ENCODE assay signal across 8 cellular contexts in the genomic region with DNA sequence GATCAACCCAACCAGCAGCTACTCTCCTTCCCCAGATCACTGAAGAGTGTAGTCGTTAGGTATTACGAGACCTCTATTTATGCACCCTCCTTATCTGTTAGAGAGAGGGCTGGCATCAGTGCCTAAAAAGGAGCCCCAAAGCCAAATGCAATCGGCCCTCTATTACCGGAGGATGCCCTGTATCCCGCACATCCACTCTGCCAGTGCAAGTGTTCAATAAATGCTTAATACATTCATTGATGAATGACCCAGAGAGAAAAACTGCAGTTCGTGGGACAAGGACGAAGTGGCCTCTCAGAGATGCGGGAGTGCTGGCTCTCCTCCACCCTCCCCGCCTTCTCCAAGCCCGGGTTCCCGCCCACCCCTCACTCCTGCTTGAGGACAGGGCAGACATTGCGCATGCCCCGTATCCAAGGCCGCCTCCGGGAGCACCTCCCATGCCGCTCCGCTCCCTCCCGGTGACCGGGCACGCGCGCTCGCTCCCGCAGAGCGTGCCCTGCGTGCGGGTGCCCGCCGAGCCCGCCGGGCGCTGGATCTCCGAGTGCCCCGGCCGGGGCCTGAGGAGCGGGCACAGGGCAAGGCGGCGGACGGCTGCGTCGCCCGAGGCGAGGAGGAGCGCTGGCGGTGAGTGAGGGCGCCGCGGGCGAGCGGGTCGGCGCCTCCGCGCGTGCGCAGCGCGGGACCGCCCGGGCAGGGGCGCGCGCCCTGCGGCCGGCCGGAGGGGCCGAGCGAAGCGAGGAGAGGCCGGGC. TPM values are rescaled to one million over a fixed set of nuclear protein-coding genes. Genes with fewer than 3 reads are reported as not detected.
DNase-seq lines count a peak whose midpoint lies in the region; ATAC-seq and TF ChIP-seq lines count a peak whose summit lies in the region.

No MANE protein-coding gene starts in this region.

- no peak for TF ChIP-seq EP300 in Ishikawa (IDR thresholded peaks at IDR 0.05; ENCODE audit: borderline replicate concordance)

- peaks cover 12% of the 10 kb centered on the region for H3K4me1 ChIP-seq in Panc1 (ENCODE audit: control insufficient read depth, insufficient read depth, low read length)
- peaks cover 22% of the 10 kb centered on the region for H3K4me1 ChIP-seq in cardiac muscle cell (ENCODE audit: low read depth)

- peaks cover 6% of the 10 kb centered on the region for H3K27me3 ChIP-seq in CD4-positive, alpha-beta T cell (ENCODE audit: control insufficient read depth, insufficient read depth, low read length)
- H3K27me3 ChIP-seq in Panc1 (ENCODE audit: control insufficient read depth, insufficient read depth, low read length) (peaks cover 5% of the 10 kb centered on the region; the same call in 1 of the 2 replicates), cardiac muscle cell (no peaks in the 10 kb centered on the region)

- in situ Hi-C loops in Panc1 (cut with HindIII; ENCODE audit: low pct_unique_long_range_greater_than_20kb, low sequenced_read_pairs): no loop called here

- peaks cover 4% of the 10 kb centered on the region; the same call in 1 of the 2 replicates for H3K36me3 ChIP-seq in Panc1 (ENCODE audit: control insufficient read depth, insufficient read depth, low read length)
- no peaks in the 10 kb centered on the region for H3K36me3 ChIP-seq in cardiac muscle cell

- no peak for TF ChIP-seq RAD21 in Ishikawa (IDR thresholded peaks at IDR 0.05; ENCODE audit: low read depth)

- ATAC-seq in CD4-positive, alpha-beta T cell (ENCODE audit: poor library complexity): peak; percentile 54
- ATAC-seq in Panc1: peak; percentile 95

- no TSS peak for BruUV-seq in Panc1 (replicated peaks; lab: Mats Ljungman, UMichigan)

- H3K4me3 Mint-ChIP-seq in CD4-positive, alpha-beta T cell: peak overlapping the region; percentile 94
- peak overlapping the region; percentile 73 for H3K4me3 Mint-ChIP-seq in activated naive CD8-positive, alpha-beta T cell treated with anti-CD3 and anti-CD28 coated beads for 36 hours
- peak overlapping the region; percentile 87 for H3K4me3 Mint-ChIP-seq in type B pancreatic cell

- H3K27me3 Mint-ChIP-seq in CD4-positive, alpha-beta T cell: peaks cover 16% of the 10 kb centered on the region
- peaks cover 54% of the 10 kb centered on the region for H3K27me3 Mint-ChIP-seq in activated naive CD8-positive, alpha-beta T cell treated with anti-CD3 and anti-CD28 coated beads for 36 hours
- peaks cover 2% of the 10 kb centered on the region for H3K27me3 Mint-ChIP-seq in type B pancreatic cell

- peak in 7 of 10 experiments; percentile 4 to 52 (median 34) for DNase-seq in CD4-positive, alpha-beta T cell
- peak; percentile 82 for DNase-seq in GM20000 (ENCODE audit: low spot score)
- peak; percentile 61 for DNase-seq in Panc1 (ENCODE audit: low read depth, low spot score)
- peak; percentile 65 for DNase-seq in activated naive CD8-positive, alpha-beta T cell treated with anti-CD3 and anti-CD28 coated beads for 36 hours
- peak; percentile 94 to 95 for DNase-seq in cardiac muscle cell (ENCODE audit: low read depth in 1 of 2, low spot score in 1 of 2)
- peak; percentile 92 for DNase-seq in occipital lobe (lab: John Stamatoyannopoulos, UW)
- DNase-seq in type B pancreatic cell (ENCODE audit: extremely low spot score, unreplicated experiment): peak; percentile 94

- H3K27ac Mint-ChIP-seq in CD4-positive, alpha-beta T cell: peak overlapping the region; percentile 29
- no peak overlapping the region for H3K27ac Mint-ChIP-seq in activated naive CD8-positive, alpha-beta T cell treated with anti-CD3 and anti-CD28 coated beads for 36 hours
- peak overlapping the region; percentile 71 for H3K27ac Mint-ChIP-seq in type B pancreatic cell

- POLR2A ChIA-PET in CD4-positive, alpha-beta T cell (lab: Charles Lee): no interaction called here
- POLR2A ChIA-PET in Panc1 (lab: Charles Lee): interaction anchor here (0.6 kb wide), 1 partner anchor 120 kb away, joined by 9 read pairs; no protein-coding TSS in a partner anchor

- CTCF ChIA-PET in CD4-positive, alpha-beta T cell (lab: Charles Lee): no interaction called here
- CTCF ChIA-PET in Panc1 (lab: Charles Lee): no interaction called here

- no peak for TF ChIP-seq CTCF in CD4-positive, alpha-beta T cell (IDR thresholded peaks at IDR 0.05)
- no peak for TF ChIP-seq CTCF in GM20000 (IDR thresholded peaks at IDR 0.05; ENCODE audit: extremely low read depth, missing control alignments)
- no peak for TF ChIP-seq CTCF in Panc1 (IDR thresholded peaks at IDR 0.05)
- no peak for TF ChIP-seq CTCF in cardiac muscle cell (IDR thresholded peaks at IDR 0.05; ENCODE audit: low read depth, low read length)
- no peak for TF ChIP-seq CTCF in type B pancreatic cell (conservative IDR thresholded peaks at IDR 0.05)

- intact Hi-C loops in CD4-positive, alpha-beta T cell (cut with DNase I, micrococcal nuclease): loop anchor here in 1 of 2 experiments (10.0 kb wide), 2 partner anchors 1856 to 1894 kb away; a partner anchor contains a TSS
- intact Hi-C loops in Panc1 (cut with micrococcal nuclease; ENCODE audit: unreplicated experiment): no loop called here

- peak overlapping the region; percentile 66 to 80 for H3K4me3 ChIP-seq in Panc1 (ENCODE audit: low read depth in 2 of 2, low read length in 2 of 2)
- H3K4me3 ChIP-seq in cardiac muscle cell: peak overlapping the region; percentile 81

- no peaks in the 10 kb centered on the region for H3K9me3 Mint-ChIP-seq in CD4-positive, alpha-beta T cell
- no peaks in the 10 kb centered on the region for H3K9me3 Mint-ChIP-seq in activated naive CD8-positive, alpha-beta T cell treated with anti-CD3 and anti-CD28 coated beads for 36 hours
- H3K9me3 Mint-ChIP-seq in type B pancreatic cell: no peaks in the 10 kb centered on the region

- no peaks in the 10 kb centered on the region for H3K36me3 Mint-ChIP-seq in CD4-positive, alpha-beta T cell (ENCODE audit: low read depth)
- peaks cover 1% of the 10 kb centered on the region for H3K36me3 Mint-ChIP-seq in activated naive CD8-positive, alpha-beta T cell treated with anti-CD3 and anti-CD28 coated beads for 36 hours
- peaks cover 6% of the 10 kb centered on the region for H3K36me3 Mint-ChIP-seq in type B pancreatic cell

- no peak overlapping the region for H3K27ac ChIP-seq in CD4-positive, alpha-beta T cell (ENCODE audit: low read depth, low read length)
- peak overlapping the region; percentile 70 for H3K27ac ChIP-seq in Panc1 (ENCODE audit: low read length)
- H3K27ac ChIP-seq in cardiac muscle cell: peak overlapping the region; percentile 95

- H3K9me3 ChIP-seq in CD4-positive, alpha-beta T cell (ENCODE audit: control insufficient read depth, low read length): no peaks in the 10 kb centered on the region
- H3K9me3 ChIP-seq in Panc1 (ENCODE audit: control insufficient read depth, insufficient read depth, low read depth, low read length): no peaks in the 10 kb centered on the region
- no peaks in the 10 kb centered on the region for H3K9me3 ChIP-seq in cardiac muscle cell (ENCODE audit: low read depth)

- H3K4me1 Mint-ChIP-seq in CD4-positive, alpha-beta T cell (ENCODE audit: low read depth): peaks cover 25% of the 10 kb centered on the region
- peaks cover 13% of the 10 kb centered on the region for H3K4me1 Mint-ChIP-seq in activated naive CD8-positive, alpha-beta T cell treated with anti-CD3 and anti-CD28 coated beads for 36 hours
- H3K4me1 Mint-ChIP-seq in type B pancreatic cell (ENCODE audit: unreplicated experiment): peaks cover 23% of the 10 kb centered on the region

TF ChIP-seq in Ishikawa, 13 proteins besides CTCF, POLR2A, EP300 and RAD21:
- TF ChIP-seq TAF1 (IDR thresholded peaks at IDR 0.05; ENCODE audit: low read depth): peak; percentile 47; the same call in 1 of the 2 replicates
- TF ChIP-seq, protein P1, sequence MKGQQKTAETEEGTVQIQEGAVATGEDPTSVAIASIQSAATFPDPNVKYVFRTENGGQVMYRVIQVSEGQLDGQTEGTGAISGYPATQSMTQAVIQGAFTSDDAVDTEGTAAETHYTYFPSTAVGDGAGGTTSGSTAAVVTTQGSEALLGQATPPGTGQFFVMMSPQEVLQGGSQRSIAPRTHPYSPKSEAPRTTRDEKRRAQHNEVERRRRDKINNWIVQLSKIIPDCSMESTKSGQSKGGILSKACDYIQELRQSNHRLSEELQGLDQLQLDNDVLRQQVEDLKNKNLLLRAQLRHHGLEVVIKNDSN (IDR thresholded peaks at IDR 0.05): no peak; the same call in 1 of the 2 replicates

RNA-seq across cellular contexts. Expression of a gene that starts 27.2 kb away (rescaled TPM):
- 1 to 10 TPM; 1.0 to 3.9 TPM for total RNA-seq in CD4-positive, alpha-beta T cell
- total RNA-seq in Panc1 (2021; ENCODE audit: unreplicated experiment) (27.6 TPM), cardiac muscle cell (30.1 and 33.2 TPM in 2 replicates), occipital lobe (46.5 TPM), type B pancreatic cell (ENCODE audit: low replicate concordance) (75.8 and 114 TPM in 2 replicates)
- polyA plus RNA-seq in Panc1 (2012; ENCODE audit: insufficient read length): 19.9 TPM
- 1 to 10 TPM; 3.9 to 4.1 TPM for total RNA-seq in activated naive CD8-positive, alpha-beta T cell treated with anti-CD3 and anti-CD28 coated beads for 36 hours
- 15.5 and 19.4 TPM in 2 replicates for polyA plus RNA-seq in cardiac muscle cell

Comparison
In these comparisons a context has a peak if more than half of its experiments do, and no peak if none do; other contexts are left out.
1. DNase-seq: peak in every context shown above with its lines; median percentile 94 in cardiac muscle cell; 94 in type B pancreatic cell; 92 in occipital lobe; 82 in GM20000; 65 in activated naive CD8-positive, alpha-beta T cell treated with anti-CD3 and anti-CD28 coated beads for 36 hours; 61 in Panc1; 34 in CD4-positive, alpha-beta T cell.